25 cellular contexts compared by ENCODE assay signal in the genomic region with DNA sequence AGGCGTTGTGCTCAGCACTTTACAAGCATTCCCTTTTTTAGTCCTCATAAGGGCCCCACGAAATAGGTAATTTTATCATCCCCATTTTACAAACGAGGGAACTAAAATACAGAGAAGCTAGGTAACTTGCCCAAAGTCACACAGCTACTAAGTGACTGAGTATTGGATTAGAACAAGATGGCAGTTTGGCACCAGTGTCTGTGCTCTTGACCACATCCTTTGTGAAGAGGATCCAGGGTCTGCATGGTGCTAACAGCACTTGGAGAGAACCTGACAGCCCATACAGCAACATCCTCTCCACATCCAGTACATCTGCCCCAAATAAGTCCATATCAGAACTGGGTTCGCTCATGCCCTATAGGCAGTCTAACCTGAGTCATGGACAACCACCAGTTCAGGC. TPM values are rescaled to one million over a fixed set of nuclear protein-coding genes. Genes with fewer than 3 reads are reported as not detected.
DNase-seq lines count a peak whose midpoint lies in the region; ATAC-seq, FAIRE-seq and TF ChIP-seq lines count a peak whose summit lies in the region.
"Had no signal": no experiment of that assay in that cellular context is flagged by ENCODE, and none has a peak within 500 bp of the region (broad histone marks: within the 10 kb centered on the region; RNA-seq: fewer than 3 reads in every experiment).

No MANE protein-coding gene starts in this region.

- H3K9me2 ChIP-seq in Karpas-422 (replicated peaks; ENCODE audit: insufficient read depth, low read length): no peaks in the 10 kb centered on the region

- H3K9me3 Mint-ChIP-seq in activated naive CD8-positive, alpha-beta T cell treated with anti-CD3 and anti-CD28 coated beads, Interleukin-2, amount 10 ng/mL, durations not matched to agents 7 days and 5 days: no peaks in the 10 kb centered on the region
- H3K9me3 Mint-ChIP-seq in activated naive CD8-positive, alpha-beta T cell treated with anti-CD3 and anti-CD28 coated beads for 36 hours: no peaks in the 10 kb centered on the region
- H3K9me3 Mint-ChIP-seq: activated naive CD4-positive, alpha-beta T cell treated with anti-CD3 and anti-CD28 coated beads, Interleukin-2, amount 10 ng/mL, durations not matched to agents 7 days and 5 days; IgD-negative memory B cell; stimulated activated naive CD8-positive, alpha-beta T cell treated with anti-CD3 and anti-CD28 coated beads, Interleukin-15, Interleukin-2, amounts not matched to agents 100 ng/mL and 50 ng/mL, for 24 hours; T-cell; WTC11 had no signal

- TF ChIP-seq RAD21 in K562 (CRISPR knock-in tag; conservative IDR thresholded peaks at IDR 0.05 in 1 of 2, IDR thresholded peaks at IDR 0.05 in 1 of 2): no peak

- TF ChIP-seq POLR2A in K562 (conservative IDR thresholded peaks at IDR 0.05): no peak
- TF ChIP-seq POLR2A in vagina (IDR thresholded peaks at IDR 0.05): no peak

- POLR2A ChIA-PET in activated naive CD8-positive, alpha-beta T cell treated with anti-CD3 and anti-CD28 coated beads, Interleukin-2, amount 10 ng/mL, durations not matched to agents 7 days and 5 days (lab: Charles Lee): interaction anchor here (0.6 to 1.3 kb wide), 5 partner anchors 316 to 529 kb away, joined by 3 to 4 read pairs (median 3); no protein-coding TSS in a partner anchor
- POLR2A ChIA-PET in K562 (lab: Yijun Ruan, JAX): interaction anchor here (0.7 kb wide), 1 partner anchor 619 kb away, joined by 3 read pairs; no protein-coding TSS in a partner anchor

- H3K79me2 ChIP-seq in Karpas-422 (ENCODE audit: low read length) (no peaks in the 10 kb centered on the region), K562 (ENCODE audit: control insufficient read depth, insufficient read depth, low read length) (no peaks in the 10 kb centered on the region)
- H3K79me2 ChIP-seq: parathyroid adenoma had no signal

- H4K20me1 ChIP-seq in Karpas-422 (ENCODE audit: insufficient read depth, low read depth, low read length): no peaks in the 10 kb centered on the region
- H4K20me1 ChIP-seq in K562 (replicated peaks; ENCODE audit: control insufficient read depth, insufficient read depth, low read length): peaks cover 5% of the 10 kb centered on the region; the same call in 1 of the 2 replicates

- H3K27ac Mint-ChIP-seq in activated naive CD8-positive, alpha-beta T cell treated with anti-CD3 and anti-CD28 coated beads, Interleukin-2, amount 10 ng/mL, durations not matched to agents 7 days and 5 days: no peak overlapping the region
- no peak overlapping the region for H3K27ac Mint-ChIP-seq in activated naive CD8-positive, alpha-beta T cell treated with anti-CD3 and anti-CD28 coated beads for 36 hours
- H3K27ac Mint-ChIP-seq: activated naive CD4-positive, alpha-beta T cell treated with anti-CD3 and anti-CD28 coated beads, Interleukin-2, amount 10 ng/mL, durations not matched to agents 7 days and 5 days; stimulated activated naive CD8-positive, alpha-beta T cell treated with anti-CD3 and anti-CD28 coated beads, Interleukin-15, Interleukin-2, amounts not matched to agents 100 ng/mL and 50 ng/mL, for 24 hours; T-cell; WTC11 had no signal

- no peaks in the 10 kb centered on the region for H3K27me3 Mint-ChIP-seq in activated naive CD8-positive, alpha-beta T cell treated with anti-CD3 and anti-CD28 coated beads, Interleukin-2, amount 10 ng/mL, durations not matched to agents 7 days and 5 days
- no peaks in the 10 kb centered on the region for H3K27me3 Mint-ChIP-seq in activated naive CD8-positive, alpha-beta T cell treated with anti-CD3 and anti-CD28 coated beads for 36 hours
- H3K27me3 Mint-ChIP-seq: activated naive CD4-positive, alpha-beta T cell treated with anti-CD3 and anti-CD28 coated beads, Interleukin-2, amount 10 ng/mL, durations not matched to agents 7 days and 5 days; IgD-negative memory B cell; stimulated activated naive CD8-positive, alpha-beta T cell treated with anti-CD3 and anti-CD28 coated beads, Interleukin-15, Interleukin-2, amounts not matched to agents 100 ng/mL and 50 ng/mL, for 24 hours; T-cell had no signal

- peaks cover 16% of the 10 kb centered on the region for H3K4me1 Mint-ChIP-seq in activated naive CD8-positive, alpha-beta T cell treated with anti-CD3 and anti-CD28 coated beads, Interleukin-2, amount 10 ng/mL, durations not matched to agents 7 days and 5 days
- H3K4me1 Mint-ChIP-seq in activated naive CD8-positive, alpha-beta T cell treated with anti-CD3 and anti-CD28 coated beads for 36 hours: peaks cover 7% of the 10 kb centered on the region

- peaks cover 15% of the 10 kb centered on the region for H3K36me3 ChIP-seq in Karpas-422 (ENCODE audit: insufficient read depth, low read length)
- H3K36me3 ChIP-seq in K562 (ENCODE audit: control insufficient read depth, insufficient read depth, low read length): peaks cover 30% of the 10 kb centered on the region
- H3K36me3 ChIP-seq in vagina: no peaks in the 10 kb centered on the region
- H3K36me3 ChIP-seq: brain microvascular endothelial cell had no signal

- H2AFZ ChIP-seq in Karpas-422 (ENCODE audit: low read length): peak overlapping the region; percentile 5; the same call in 1 of the 2 replicates
- H2AFZ ChIP-seq in K562 (ENCODE audit: low read depth, low read length): no peak overlapping the region
- H2AFZ ChIP-seq: parathyroid adenoma had no signal

- no peaks in the 10 kb centered on the region for H3K9me1 ChIP-seq in K562 (ENCODE audit: control insufficient read depth, insufficient read depth, low read length)

- H3K27ac ChIP-seq in Karpas-422 (ENCODE audit: low read length) (no peak overlapping the region), K562 (ENCODE audit: extremely low read depth, low read depth, low read length) (no peak overlapping the region), vagina (peak overlapping the region; percentile 77)
- H3K27ac ChIP-seq: brain microvascular endothelial cell, dorsolateral prefrontal cortex, esophagus squamous epithelium, foreskin keratinocyte, left lung, parathyroid adenoma, right atrium auricular region, SJSA1 had no signal

- H3K4me3 Mint-ChIP-seq in activated naive CD8-positive, alpha-beta T cell treated with anti-CD3 and anti-CD28 coated beads, Interleukin-2, amount 10 ng/mL, durations not matched to agents 7 days and 5 days: peak overlapping the region; percentile 37
- H3K4me3 Mint-ChIP-seq in activated naive CD8-positive, alpha-beta T cell treated with anti-CD3 and anti-CD28 coated beads for 36 hours: no peak overlapping the region
- H3K4me3 Mint-ChIP-seq: activated naive CD4-positive, alpha-beta T cell treated with anti-CD3 and anti-CD28 coated beads, Interleukin-2, amount 10 ng/mL, durations not matched to agents 7 days and 5 days; stimulated activated naive CD8-positive, alpha-beta T cell treated with anti-CD3 and anti-CD28 coated beads, Interleukin-15, Interleukin-2, amounts not matched to agents 100 ng/mL and 50 ng/mL, for 24 hours; T-cell had no signal

- H3K36me3 Mint-ChIP-seq in activated naive CD8-positive, alpha-beta T cell treated with anti-CD3 and anti-CD28 coated beads, Interleukin-2, amount 10 ng/mL, durations not matched to agents 7 days and 5 days: peaks cover 3% of the 10 kb centered on the region
- peaks cover 5% of the 10 kb centered on the region for H3K36me3 Mint-ChIP-seq in activated naive CD8-positive, alpha-beta T cell treated with anti-CD3 and anti-CD28 coated beads for 36 hours

- H3K9me3 ChIP-seq in Karpas-422 (ENCODE audit: low read length) (no peaks in the 10 kb centered on the region), K562 (replicated peaks; ENCODE audit: control insufficient read depth, insufficient read depth, low read depth, low read length) (no peaks in the 10 kb centered on the region), vagina (no peaks in the 10 kb centered on the region)
- H3K9me3 ChIP-seq: esophagus squamous epithelium, left lung, right atrium auricular region, SJSA1 had no signal

- no peak for DNase-seq in activated naive CD8-positive, alpha-beta T cell treated with anti-CD3 and anti-CD28 coated beads, Interleukin-2, amount 10 ng/mL, durations not matched to agents 7 days and 5 days
- no peak for DNase-seq in activated naive CD8-positive, alpha-beta T cell treated with anti-CD3 and anti-CD28 coated beads for 36 hours
- no peak for DNase-seq in Karpas-422
- peak in 1 of 4 experiments; percentile 4 for DNase-seq in K562 (ENCODE audit: extremely low read depth in 1 of 4, low spot score in 3 of 4)
- DNase-seq in vagina (ENCODE audit: extremely low spot score in 2 of 2): no peak
- no peak for DNase-seq in NCI-H1436 (lab: John Stamatoyannopoulos, UW)
- no peak for DNase-seq in ACHN
- DNase-seq: esophagus squamous epithelium, NCI-H1436 treated with DMSO at 0.1 percent for 48 hours, NCI-H2081 treated with DMSO at 0.1 percent for 48 hours had no signal

- 49% methylated on average over 4 of the region's 4 CpGs for WGBS in K562 (ENCODE audit: insufficient coverage, low coverage, missing lambda C conversion rate)

- intact Hi-C loops in K562 (cut with micrococcal nuclease): loop anchor here (2.0 to 5.0 kb wide), 5 partner anchors 85 to 781 kb away; a partner anchor contains a TSS
- intact Hi-C loops in vagina (cut with DNase I): loop anchor here (5.0 kb wide), 1 partner anchor 316 kb away; no protein-coding TSS in a partner anchor

- ATAC-seq in activated naive CD8-positive, alpha-beta T cell treated with anti-CD3 and anti-CD28 coated beads, Interleukin-2, amount 10 ng/mL, durations not matched to agents 7 days and 5 days (ENCODE audit: low read depth): peak; percentile 64
- no peak for ATAC-seq in K562
- no peak for ATAC-seq in GM21737 (IDR thresholded peaks at IDR 0.05; ENCODE audit: unreplicated experiment)

- no peak for TF ChIP-seq EP300 in K562 (IDR thresholded peaks at IDR 0.05; ENCODE audit: low read length)

- no peak for TF ChIP-seq CTCF in K562 (IDR thresholded peaks at IDR 0.05 in 2 of 3, conservative IDR thresholded peaks at IDR 0.05 in 1 of 3; ENCODE audit: insufficient read depth in 2 of 3, low read depth in 1 of 3, low read length in 3 of 3)
- TF ChIP-seq CTCF in vagina (IDR thresholded peaks at IDR 0.05): no peak

- H3K4me1 ChIP-seq in Karpas-422 (ENCODE audit: low read length) (peaks cover 7% of the 10 kb centered on the region), K562 (replicated peaks in 1 of 2; ENCODE audit: control insufficient read depth in 2 of 2, insufficient read depth in 2 of 2, low read length in 2 of 2) (peaks cover 3 to 29% of the 10 kb centered on the region in 2 experiments; a peak in 4 of 5 replicates), vagina (peaks cover 51% of the 10 kb centered on the region)

- BruUV-seq in K562 (replicated peaks; lab: Mats Ljungman, UMichigan): no TSS peak

- H3K4me2 ChIP-seq in Karpas-422 (ENCODE audit: low read depth, low read length, poor library complexity, severe bottlenecking): no peak overlapping the region
- H3K4me2 ChIP-seq in K562 (ENCODE audit: insufficient read depth, low read length): no peak overlapping the region

- peak; percentile 40 for FAIRE-seq in K562 (lab: Jason Lieb, UNC)
- FAIRE-seq: islet of Langerhans, small intestine had no signal

- H3K27me3 ChIP-seq in Karpas-422 (ENCODE audit: low read length) (no peaks in the 10 kb centered on the region), K562 (ENCODE audit: control insufficient read depth in 2 of 2, insufficient read depth in 2 of 2, low read length in 2 of 2) (no peaks in the 10 kb centered on the region), vagina (no peaks in the 10 kb centered on the region)
- H3K27me3 ChIP-seq: brain microvascular endothelial cell, dorsolateral prefrontal cortex, esophagus squamous epithelium, foreskin keratinocyte, left lung, right atrium auricular region, SJSA1 had no signal

- in situ Hi-C loops in K562 (cut with MboI) (loop anchor here (5.0 to 25.0 kb wide), 3 partner anchors 456 to 781 kb away; a partner anchor contains a TSS), ACHN (cut with HindIII; ENCODE audit: low pct_ligation_motif_present, low pct_unique_long_range_greater_than_20kb, low sequenced_read_pairs) (no loop called here)

- CTCF ChIA-PET in K562 (lab: Yijun Ruan, JAX; ENCODE audit: low intra/inter-chr PET ratio): interaction anchor here (0.8 to 3.3 kb wide), 4 partner anchors 315 to 1020 kb away, joined by 3 to 12 read pairs (median 6); no protein-coding TSS in a partner anchor

- H3K9ac ChIP-seq in Karpas-422 (ENCODE audit: low read length) (no peak overlapping the region), K562 (ENCODE audit: insufficient read depth in 1 of 2, low read depth in 2 of 2, low read length in 2 of 2) (no peak overlapping the region)
- H3K9ac ChIP-seq: parathyroid adenoma had no signal

- H3K4me3 ChIP-seq in Karpas-422 (ENCODE audit: low read length) (no peak overlapping the region), K562 (no peak overlapping the region), vagina (no peak overlapping the region)
- H3K4me3 ChIP-seq: esophagus squamous epithelium, left lung, right atrium auricular region, SJSA1 had no signal

RNA-seq across cellular contexts. Expression of a gene that starts 21.8 kb away (rescaled TPM):
- 10 to 100 TPM; 13.4 to 17.6 TPM for total RNA-seq in activated naive CD8-positive, alpha-beta T cell treated with anti-CD3 and anti-CD28 coated beads, Interleukin-2, amount 10 ng/mL, durations not matched to agents 7 days and 5 days
- under 1 TPM; 0.29 to 0.60 TPM for total RNA-seq in activated naive CD8-positive, alpha-beta T cell treated with anti-CD3 and anti-CD28 coated beads for 36 hours
- 40.4 and 56.4 TPM in 2 replicates for total RNA-seq in Karpas-422 (2014; rRNA removed; shearing (Covaris generic); ENCODE audit: low replicate concordance)
- total RNA-seq in K562 (2011; cell fraction: chromatin; rRNA removed; ENCODE audit: low replicate concordance): 6.8 and 11.4 TPM in 2 replicates
- 5.1 and 6.5 TPM in 2 replicates for total RNA-seq in K562 (2011; cell fraction: nucleolus; rRNA removed)
- 7.7 and 10.2 TPM in 2 replicates for total RNA-seq in K562 (2011; cell fraction: nucleoplasm; rRNA removed)
- total RNA-seq in K562 (2014; rRNA removed) (2.2 and 3.3 TPM in 2 replicates), K562 (2014; rRNA removed; fragmentation: Illumina TruSeq; extraction: Trizol) (1.6 and 1.7 TPM in 2 replicates), K562 (2015; rRNA removed; fragmentation: Illumina TruSeq; extraction: Trizol) (1.3 and 2.2 TPM in 2 replicates), K562 (2021) (3.3 and 3.9 TPM in 2 replicates), vagina (50.3 TPM)
- polyA plus RNA-seq in K562 (2011; rRNA removed) (2.9 and 5.2 TPM in 2 replicates), K562 (2014; fragmentation: Illumina TruSeq; extraction: Trizol) (1.4 and 1.9 TPM in 2 replicates), K562 (2014; fragmentation: Nextera tagmentation; extraction: Ambion mirVana) (under 1 TPM; 0.14 to 0.20 TPM), K562 (2014; rRNA removed) (3.5 and 3.6 TPM in 2 replicates)
- polyA plus RNA-seq in K562 (2011; cell fraction: cytosol; rRNA removed): 2.5 and 5.4 TPM in 2 replicates
- 7.6 and 18.2 TPM in 2 replicates for polyA plus RNA-seq in K562 (2011; cell fraction: nucleus; rRNA removed)
- polyA plus RNA-seq in K562 (2012): 1.7 and 4.1 TPM in 2 replicates
- 2.5 and 3.3 TPM in 2 replicates for polyA minus RNA-seq in K562 (2011; rRNA and poly(A)+ RNA removed)
- polyA minus RNA-seq in K562 (2011; cell fraction: cytosol; rRNA and poly(A)+ RNA removed): 2.2 and 2.9 TPM in 2 replicates
- 3.6 and 5.4 TPM in 2 replicates for polyA minus RNA-seq in K562 (2011; cell fraction: nucleus; rRNA and poly(A)+ RNA removed)

RNA-seq across cellular contexts. Expression of a gene that starts 25.5 kb away (rescaled TPM):
- 10 to 100 TPM; 57.6 to 61.5 TPM for total RNA-seq in activated naive CD8-positive, alpha-beta T cell treated with anti-CD3 and anti-CD28 coated beads, Interleukin-2, amount 10 ng/mL, durations not matched to agents 7 days and 5 days
- 10 to 100 TPM; 95.2 to 99.2 TPM for total RNA-seq in activated naive CD8-positive, alpha-beta T cell treated with anti-CD3 and anti-CD28 coated beads for 36 hours
- total RNA-seq in Karpas-422 (2014; rRNA removed; shearing (Covaris generic); ENCODE audit: low replicate concordance): 106 and 129 TPM in 2 replicates
- 15.6 and 44.0 TPM in 2 replicates for total RNA-seq in K562 (2011; cell fraction: chromatin; rRNA removed; ENCODE audit: low replicate concordance)
- total RNA-seq in K562 (2011; cell fraction: nucleolus; rRNA removed): 20.5 and 22.0 TPM in 2 replicates
- 45.9 and 58.2 TPM in 2 replicates for total RNA-seq in K562 (2011; cell fraction: nucleoplasm; rRNA removed)
- total RNA-seq in K562 (2014; rRNA removed) (275 and 313 TPM in 2 replicates), K562 (2014; rRNA removed; fragmentation: Illumina TruSeq; extraction: Trizol) (251 and 275 TPM in 2 replicates), K562 (2015; rRNA removed; fragmentation: Illumina TruSeq; extraction: Trizol) (287 and 321 TPM in 2 replicates), K562 (2021) (161 and 181 TPM in 2 replicates), vagina (36.1 TPM)
- polyA plus RNA-seq in K562 (2011; rRNA removed) (189 and 280 TPM in 2 replicates), K562 (2014; fragmentation: Illumina TruSeq; extraction: Trizol) (223 and 243 TPM in 2 replicates), K562 (2014; fragmentation: Nextera tagmentation; extraction: Ambion mirVana) (100 to 1,000 TPM; 354 to 408 TPM), K562 (2014; rRNA removed) (381 and 429 TPM in 2 replicates)
- 54.1 and 108 TPM in 2 replicates for polyA plus RNA-seq in K562 (2011; cell fraction: cytosol; rRNA removed)
- polyA plus RNA-seq in K562 (2011; cell fraction: nucleus; rRNA removed): 34.6 and 53.7 TPM in 2 replicates
- 167 and 221 TPM in 2 replicates for polyA plus RNA-seq in K562 (2012)
- polyA minus RNA-seq in K562 (2011; rRNA and poly(A)+ RNA removed): 45.9 and 50.0 TPM in 2 replicates
- polyA minus RNA-seq in K562 (2011; cell fraction: cytosol; rRNA and poly(A)+ RNA removed): 23.8 and 27.5 TPM in 2 replicates
- 14.0 and 25.8 TPM in 2 replicates for polyA minus RNA-seq in K562 (2011; cell fraction: nucleus; rRNA and poly(A)+ RNA removed)

RNA-seq across cellular contexts. Expression of a gene that starts 27.6 kb away (rescaled TPM):
- total RNA-seq in activated naive CD8-positive, alpha-beta T cell treated with anti-CD3 and anti-CD28 coated beads, Interleukin-2, amount 10 ng/mL, durations not matched to agents 7 days and 5 days: 100 to 1,000 TPM; 119 to 126 TPM
- 10 to 100 TPM; 79.8 to 88.6 TPM for total RNA-seq in activated naive CD8-positive, alpha-beta T cell treated with anti-CD3 and anti-CD28 coated beads for 36 hours
- 52.0 and 55.5 TPM in 2 replicates for total RNA-seq in Karpas-422 (2014; rRNA removed; shearing (Covaris generic); ENCODE audit: low replicate concordance)
- 111 and 159 TPM in 2 replicates for total RNA-seq in K562 (2011; cell fraction: chromatin; rRNA removed; ENCODE audit: low replicate concordance)
- total RNA-seq in K562 (2011; cell fraction: nucleolus; rRNA removed): 71.4 and 72.4 TPM in 2 replicates
- 79.0 and 93.2 TPM in 2 replicates for total RNA-seq in K562 (2011; cell fraction: nucleoplasm; rRNA removed)
- 29.0 and 41.7 TPM in 2 replicates for total RNA-seq in K562 (2014; rRNA removed)
- total RNA-seq in K562 (2014; rRNA removed; fragmentation: Illumina TruSeq; extraction: Trizol): 51.0 and 56.4 TPM in 2 replicates
- total RNA-seq in K562 (2015; rRNA removed; fragmentation: Illumina TruSeq; extraction: Trizol): 57.5 and 59.9 TPM in 2 replicates
- total RNA-seq in K562 (2021): 94.0 and 105 TPM in 2 replicates
- polyA plus RNA-seq in K562 (2011; rRNA removed): 68.8 and 76.2 TPM in 2 replicates
- 46.1 and 50.8 TPM in 2 replicates for polyA plus RNA-seq in K562 (2011; cell fraction: cytosol; rRNA removed)
- polyA plus RNA-seq in K562 (2011; cell fraction: nucleus; rRNA removed): 87.7 and 120 TPM in 2 replicates
- 55.3 and 59.0 TPM in 2 replicates for polyA plus RNA-seq in K562 (2012)
- polyA plus RNA-seq in K562 (2014; fragmentation: Illumina TruSeq; extraction: Trizol): 81.8 and 87.8 TPM in 2 replicates
- 10 to 100 TPM; 11.0 to 18.6 TPM for polyA plus RNA-seq in K562 (2014; fragmentation: Nextera tagmentation; extraction: Ambion mirVana)
- polyA plus RNA-seq in K562 (2014; rRNA removed): 84.5 and 91.6 TPM in 2 replicates
- polyA minus RNA-seq in K562 (2011; rRNA and poly(A)+ RNA removed): 54.5 and 59.3 TPM in 2 replicates
- 26.2 and 36.9 TPM in 2 replicates for polyA minus RNA-seq in K562 (2011; cell fraction: cytosol; rRNA and poly(A)+ RNA removed)
- 29.8 and 37.3 TPM in 2 replicates for polyA minus RNA-seq in K562 (2011; cell fraction: nucleus; rRNA and poly(A)+ RNA removed)
- 92.8 TPM for total RNA-seq in vagina
